In the genomic region with DNA sequence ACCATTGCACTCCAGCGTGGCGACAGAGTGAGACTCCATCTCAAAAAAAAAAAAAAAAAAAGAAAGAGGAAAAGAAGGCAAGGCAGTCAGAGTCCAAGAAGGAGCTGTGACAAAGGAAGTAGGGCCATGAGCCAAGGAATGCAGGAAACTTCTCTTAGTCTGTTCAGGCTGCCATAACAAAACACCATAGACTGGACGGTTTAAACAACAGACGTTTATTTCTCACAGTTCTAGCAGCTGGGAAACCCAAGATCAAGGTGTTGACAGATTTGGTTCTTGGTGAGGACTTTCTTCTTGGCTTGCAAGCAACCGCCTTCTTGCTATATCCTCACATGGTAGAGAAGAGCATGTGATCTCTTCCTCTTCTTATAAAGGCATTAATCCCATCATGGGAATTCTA, we compare ENCODE assay signal across 26 cellular contexts.
"Had no signal": no experiment of that assay in that cellular context is flagged by ENCODE, and none has a peak within 500 bp of the region (broad histone marks: within the 10 kb centered on the region; RNA-seq: fewer than 3 reads in every experiment).

No MANE protein-coding gene starts in this region.

- H3K9me3 ChIP-seq: adrenal gland, ascending aorta, esophagus muscularis mucosa, neutrophil, spleen, suprapubic skin, tibial artery had no signal

- H3K4me1 ChIP-seq: adrenal gland, ascending aorta, esophagus muscularis mucosa, spleen, suprapubic skin, tibial artery had no signal

- H3K4me3 ChIP-seq: adrenal gland, ascending aorta, esophagus muscularis mucosa, ovary, spleen, suprapubic skin, tibial artery had no signal

- H3K27me3 ChIP-seq: adrenal gland, ascending aorta, esophagus muscularis mucosa, neutrophil, ovary, spleen, suprapubic skin had no signal

- ATAC-seq: activated CD4-positive, CD25-positive, alpha-beta regulatory T cell treated with anti-CD3 and anti-CD28 coated beads, Interleukin-2, amount 50 U/mL, for 24 hours; T-helper 17 cell had no signal

- H3K36me3 ChIP-seq: adrenal gland, ascending aorta, esophagus muscularis mucosa, neutrophil, ovary, spleen, suprapubic skin, tibial artery, WERI-Rb-1 had no signal

- DNase-seq: activated CD4-positive, alpha-beta T cell treated with anti-CD3 and anti-CD28 coated beads for 48 hours; activated CD4-positive, alpha-beta T cell treated with anti-CD3 and anti-CD28 coated beads, Interleukin-2, amount 50 U/mL, for 48 hours; activated CD8-positive, alpha-beta memory T cell treated with anti-CD3 and anti-CD28 coated beads, Interleukin-2, amount 50 U/mL, for 4 hours; activated effector memory CD4-positive, alpha-beta T cell treated with anti-CD3 and anti-CD28 coated beads, Interleukin-2, amount 50 U/mL, for 16 hours; activated naive CD4-positive, alpha-beta T cell treated with anti-CD3 and anti-CD28 coated beads for 36 hours; activated naive CD8-positive, alpha-beta T cell treated with anti-CD3 and anti-CD28 coated beads for 36 hours; activated T-cell treated with anti-CD3 and anti-CD28 coated beads, Interleukin-2, amount 50 U/mL, for 1 hour; adrenal gland; caudate nucleus; endodermal cell; foreskin fibroblast; naive B cell; nephron progenitor cell; ovary; right cardiac atrium; spleen; stimulated activated naive CD4-positive, alpha-beta T cell; T-helper 17 cell; T1000; tibial artery; WERI-Rb-1 had no signal

- H3K27ac ChIP-seq: adrenal gland, ascending aorta, esophagus muscularis mucosa, neutrophil, ovary, spleen, suprapubic skin, tibial artery, WERI-Rb-1 had no signal
